ENCODE assay signal across 21 cellular contexts in genomic region chr3:118540826-118541225, GRCh38.
"Had no signal": no experiment of that assay in that cellular context is flagged by ENCODE, and none has a peak within 500 bp of the region (broad histone marks: within the 10 kb centered on the region; RNA-seq: fewer than 3 reads in every experiment).

No MANE protein-coding gene starts in this region.

- DNase-seq: activated B cell treated with CpG ODN at 0.5 μM for 24 hours; activated CD4-positive, alpha-beta T cell treated with anti-CD3 and anti-CD28 coated beads for 36 hours; activated CD4-positive, alpha-beta T cell treated with anti-CD3 and anti-CD28 coated beads, Interleukin-2, amount 50 U/mL, for 4 hours; activated effector memory CD4-positive, alpha-beta T cell treated with Interleukin-2 at 50 U/mL for 16 hours; activated naive CD4-positive, alpha-beta T cell treated with anti-CD3 and anti-CD28 coated beads for 36 hours; activated naive CD8-positive, alpha-beta T cell treated with anti-CD3 and anti-CD28 coated beads, Interleukin-2, amount 10 ng/mL, durations not matched to agents 7 days and 5 days; activated T-cell treated with anti-CD3 and anti-CD28 coated beads for 4 hours; caudate nucleus; left ventricle myocardium superior; naive thymus-derived CD4-positive, alpha-beta T cell; occipital lobe; psoas muscle; spleen; stimulated activated naive CD4-positive, alpha-beta T cell; T-cell; tibial artery had no signal

- H3K27me3 ChIP-seq: ascending aorta, esophagus muscularis mucosa, neural progenitor cell, spleen, suprapubic skin, tibial artery had no signal

- H3K4me3 ChIP-seq: ascending aorta, esophagus muscularis mucosa, neural progenitor cell, psoas muscle, spleen, suprapubic skin, tibial artery had no signal

- H3K36me3 ChIP-seq: ascending aorta, esophagus muscularis mucosa, neural progenitor cell, spleen, suprapubic skin, tibial artery had no signal

- H3K79me2 ChIP-seq: parathyroid adenoma had no signal

- H3K27ac ChIP-seq: ascending aorta, esophagus muscularis mucosa, neural progenitor cell, parathyroid adenoma, psoas muscle, spleen, suprapubic skin, tibial artery had no signal

- H3K4me2 ChIP-seq: neural progenitor cell had no signal

- H2AFZ ChIP-seq: neural progenitor cell, parathyroid adenoma had no signal

- ATAC-seq: activated CD4-positive, alpha-beta T cell treated with anti-CD3 and anti-CD28 coated beads for 36 hours; left ventricle myocardium superior; naive thymus-derived CD4-positive, alpha-beta T cell; psoas muscle; T-cell had no signal

- H3K4me1 ChIP-seq: ascending aorta, esophagus muscularis mucosa, neural progenitor cell, parathyroid adenoma, psoas muscle, spleen, suprapubic skin, tibial artery had no signal

- H3K9me3 ChIP-seq: ascending aorta, esophagus muscularis mucosa, psoas muscle, spleen, suprapubic skin, tibial artery had no signal
